30 cellular contexts compared by ENCODE assay signal in the genomic region with DNA sequence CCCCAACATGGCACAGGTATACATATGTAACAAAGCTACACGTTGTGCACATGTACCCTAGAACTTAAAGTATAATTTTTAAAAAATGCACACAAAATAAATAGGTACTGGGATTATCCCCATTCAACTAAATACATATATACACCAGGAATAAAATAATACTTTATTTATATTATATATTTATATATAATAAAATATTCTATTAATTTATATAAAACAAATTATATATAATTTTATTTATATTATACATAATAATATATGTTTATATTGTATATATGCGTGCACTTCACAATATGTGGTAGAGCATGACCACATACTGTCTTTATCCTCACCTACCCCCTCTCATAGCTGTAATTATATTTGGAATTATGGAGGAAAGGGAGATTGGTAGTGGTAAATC.
"Had no signal": no experiment of that assay in that cellular context is flagged by ENCODE, and none has a peak within 500 bp of the region (broad histone marks: within the 10 kb centered on the region; RNA-seq: fewer than 3 reads in every experiment).

No MANE protein-coding gene starts in this region.

- H3K9me3 ChIP-seq: neutrophil, pancreas, prostate gland, right lobe of liver, sigmoid colon, stomach, thoracic aorta, thyroid gland, tibial nerve, upper lobe of left lung, vagina had no signal

- DNase-seq: naive thymus-derived CD8-positive, alpha-beta T cell; nephron progenitor cell; nucleus accumbens; pancreas; retina; right cardiac atrium; right lobe of liver; sigmoid colon; spleen; stimulated activated CD4-positive, alpha-beta T cell treated with anti-CD3 and anti-CD28 coated beads, Interleukin-15, amount 100 ng/mL, for 24 hours; stimulated activated CD4-positive, alpha-beta T cell treated with anti-CD3 and anti-CD28 coated beads, Interleukin-2, amount 100 ng/mL, for 24 hours; stimulated activated CD4-positive, alpha-beta T cell treated with anti-CD3 and anti-CD28 coated beads, Interleukin-2, amount 100 ng/mL, for 48 hours; stimulated activated CD4-positive, alpha-beta T cell treated with anti-CD3 and anti-CD28 coated beads, Interleukin-4, amount 100 ng/mL, for 24 hours; stimulated activated naive B cell treated with anti-CD40 and anti-IgM and Interleukin-4, amounts not matched to agents 10 μg/mL and 1 μg/mL and 100 μg/mL, for 72 hours; stimulated activated naive CD4-positive, alpha-beta T cell treated with Interleukin-2 at 50 U/mL for 16 hours; stomach; thyroid gland; trophoblast cell; upper lobe of left lung had no signal

- FAIRE-seq: pancreas, urothelium cell line had no signal

- H3K27ac Mint-ChIP-seq: natural killer cell treated with Interleukin-12 subunit alpha and Interleukin-12 subunit beta and Interleukin-15 and Interleukin-18, amount 100 ng/mL, for 72 hours; nephron progenitor cell; stimulated activated effector memory CD8-positive, alpha-beta T cell treated with anti-CD3 and anti-CD28 coated beads, Interleukin-12 subunit alpha, Interleukin-12 subunit beta, amount 100 ng/mL, for 72 hours; stimulated activated naive B cell treated with anti-CD40 and anti-IgM and Interleukin-4, amounts not matched to agents 10 μg/mL and 1 μg/mL and 100 μg/mL, for 72 hours; stimulated activated naive CD8-positive, alpha-beta T cell treated with anti-CD3 and anti-CD28 coated beads, Interleukin-15, Interleukin-2, amounts not matched to agents 100 ng/mL and 50 ng/mL, for 24 hours had no signal

- H3K4me1 ChIP-seq: pancreas, prostate gland, right lobe of liver, sigmoid colon, spleen, stomach, thyroid gland, tibial nerve, upper lobe of left lung, vagina had no signal

- H3K4me3 Mint-ChIP-seq: naive thymus-derived CD8-positive, alpha-beta T cell; natural killer cell treated with Interleukin-12 subunit alpha and Interleukin-12 subunit beta and Interleukin-15 and Interleukin-18, amount 100 ng/mL, for 72 hours; nephron progenitor cell; neural crest cell; stimulated activated effector memory CD8-positive, alpha-beta T cell treated with anti-CD3 and anti-CD28 coated beads, Interleukin-12 subunit alpha, Interleukin-12 subunit beta, amount 100 ng/mL, for 72 hours; stimulated activated naive B cell treated with anti-CD40 and anti-IgM and Interleukin-4, amounts not matched to agents 10 μg/mL and 1 μg/mL and 100 μg/mL, for 72 hours; stimulated activated naive CD8-positive, alpha-beta T cell treated with anti-CD3 and anti-CD28 coated beads, Interleukin-15, Interleukin-2, amounts not matched to agents 100 ng/mL and 50 ng/mL, for 24 hours had no signal

- H3K4me3 ChIP-seq: pancreas, prostate gland, right lobe of liver, sigmoid colon, smooth muscle cell, spleen, stomach, thoracic aorta, thyroid gland, tibial nerve, upper lobe of left lung, vagina had no signal

- H3K36me3 ChIP-seq: neutrophil, pancreas, prostate gland, right lobe of liver, sigmoid colon, spleen, stomach, thoracic aorta, thyroid gland, tibial nerve, upper lobe of left lung, vagina had no signal

- ATAC-seq: naive thymus-derived CD8-positive, alpha-beta T cell; natural killer cell treated with Interleukin-12 subunit alpha and Interleukin-12 subunit beta and Interleukin-15 and Interleukin-18, amount 100 ng/mL, for 72 hours; pancreas; right cardiac atrium; right lobe of liver; stimulated activated effector memory CD8-positive, alpha-beta T cell treated with anti-CD3 and anti-CD28 coated beads, Interleukin-12 subunit alpha, Interleukin-12 subunit beta, amount 100 ng/mL, for 72 hours; stimulated activated naive B cell treated with anti-CD40 and anti-IgM and Interleukin-4, amounts not matched to agents 10 μg/mL and 1 μg/mL and 100 μg/mL, for 72 hours had no signal

- H3K27ac ChIP-seq: neutrophil, pancreas, prostate gland, right lobe of liver, sigmoid colon, spleen, stomach, thoracic aorta, thyroid gland, tibial nerve, upper lobe of left lung, vagina had no signal

- H3K36me3 Mint-ChIP-seq: natural killer cell treated with Interleukin-12 subunit alpha and Interleukin-12 subunit beta and Interleukin-15 and Interleukin-18, amount 100 ng/mL, for 72 hours; stimulated activated effector memory CD8-positive, alpha-beta T cell treated with anti-CD3 and anti-CD28 coated beads, Interleukin-12 subunit alpha, Interleukin-12 subunit beta, amount 100 ng/mL, for 72 hours; stimulated activated naive B cell treated with anti-CD40 and anti-IgM and Interleukin-4, amounts not matched to agents 10 μg/mL and 1 μg/mL and 100 μg/mL, for 72 hours had no signal

- H3K4me1 Mint-ChIP-seq: naive thymus-derived CD8-positive, alpha-beta T cell; nephron progenitor cell; neural crest cell; stimulated activated effector memory CD8-positive, alpha-beta T cell treated with anti-CD3 and anti-CD28 coated beads, Interleukin-12 subunit alpha, Interleukin-12 subunit beta, amount 100 ng/mL, for 72 hours; stimulated activated naive B cell treated with anti-CD40 and anti-IgM and Interleukin-4, amounts not matched to agents 10 μg/mL and 1 μg/mL and 100 μg/mL, for 72 hours had no signal

- H3K27me3 ChIP-seq: pancreas, sigmoid colon, stomach, thyroid gland, tibial nerve, upper lobe of left lung, vagina had no signal
